Comparison of ENCODE assay signal across 24 cellular contexts in the genomic region with DNA sequence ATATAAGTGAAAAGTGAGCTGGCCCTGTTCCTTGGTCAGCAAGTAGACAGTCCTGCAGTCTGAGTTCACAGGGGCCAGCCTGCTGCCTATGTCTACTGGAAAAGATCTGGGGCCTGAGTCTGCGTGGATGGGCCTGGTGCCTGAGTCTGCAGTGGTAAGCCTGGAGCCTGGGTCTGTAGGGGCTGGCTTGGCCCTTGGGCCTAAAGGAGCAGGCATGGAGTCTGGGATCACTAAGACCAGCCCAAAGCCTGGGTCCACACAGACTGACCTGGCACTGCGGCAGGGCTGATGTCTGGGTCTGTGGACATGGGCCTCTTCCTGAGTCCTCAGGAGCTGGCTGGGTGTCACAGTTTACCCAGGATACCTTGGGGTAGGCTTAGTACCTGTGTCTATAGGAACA.
DNase-seq lines count a peak whose midpoint lies in the region; ATAC-seq and TF ChIP-seq lines count a peak whose summit lies in the region.
"Had no signal": no experiment of that assay in that cellular context is flagged by ENCODE, and none has a peak within 500 bp of the region (broad histone marks: within the 10 kb centered on the region; RNA-seq: fewer than 3 reads in every experiment).

No MANE protein-coding gene starts in this region.

- DNase-seq in Right ventricle myocardium inferior (ENCODE audit: missing footprints) (no peak), left cardiac atrium (no peak), osteoblast (ENCODE audit: insufficient read length, low spot score, missing footprints) (peak; percentile 2), upper lobe of left lung (no peak), prostate gland (ENCODE audit: low spot score) (no peak), NCI-H1092 (lab: John Stamatoyannopoulos, UW) (no peak), HAP-1 (ENCODE audit: low spot score in 2 of 2) (no peak)
- DNase-seq: 8988T; ACHN; BE2C; C1 segment of cervical spinal cord; CD4-positive, alpha-beta memory T cell; CD4-positive, CD25-positive, alpha-beta regulatory T cell; CD8-positive, alpha-beta memory T cell; COR-L47; DMS 273 treated with DMSO at 0.1 percent for 48 hours; DMS153; DMS53; DMS79; DND-41; EL; GDM1 had no signal

- H3K4me2 ChIP-seq in osteoblast (ENCODE audit: insufficient read depth, low read length) = no peak overlapping the region
- H3K4me2 ChIP-seq: BLaER1 had no signal

- H3K36me3 ChIP-seq in osteoblast (ENCODE audit: insufficient read depth, low read length) (no peaks in the 10 kb centered on the region), upper lobe of left lung (no peaks in the 10 kb centered on the region), prostate gland (no peaks in the 10 kb centered on the region), HAP-1 (replicated peaks) (no peaks in the 10 kb centered on the region)
- H3K36me3 ChIP-seq: BE2C, BLaER1 had no signal

- intact Hi-C loops in Right ventricle myocardium inferior (cut with DNase I) (no loop called here), left cardiac atrium (cut with DNase I) (no loop called here), prostate gland (cut with DNase I) (no loop called here)

- H3K27ac ChIP-seq in osteoblast (ENCODE audit: low read depth, low read length) = no peak overlapping the region
- H3K27ac ChIP-seq in upper lobe of left lung = no peak overlapping the region
- no peak overlapping the region for H3K27ac ChIP-seq in prostate gland
- H3K27ac ChIP-seq: BLaER1 had no signal

- TF ChIP-seq POLR2A in upper lobe of left lung (IDR thresholded peaks at IDR 0.05) (no peak), prostate gland (IDR thresholded peaks at IDR 0.05) (no peak)

- in situ Hi-C loops in HAP-1 (cut with MboI; ENCODE audit: low sequenced_read_pairs) = no loop called here

- H2AFZ ChIP-seq in osteoblast (ENCODE audit: low read length) = no peak overlapping the region

- H3K27me3 ChIP-seq in osteoblast (ENCODE audit: insufficient read depth, low read length) (no peaks in the 10 kb centered on the region), upper lobe of left lung (no peaks in the 10 kb centered on the region), prostate gland (replicated peaks; ENCODE audit: insufficient read depth) (no peaks in the 10 kb centered on the region), HAP-1 (ENCODE audit: low read depth) (peaks cover 7% of the 10 kb centered on the region; the same call in 1 of the 2 replicates)
- H3K27me3 ChIP-seq: BE2C, BLaER1 had no signal

- no peaks in the 10 kb centered on the region for H4K20me1 ChIP-seq in osteoblast (ENCODE audit: insufficient read depth, low read length)
- H4K20me1 ChIP-seq: BLaER1 had no signal

- TF ChIP-seq EP300 in upper lobe of left lung (IDR thresholded peaks at IDR 0.05) = no peak

- no peaks in the 10 kb centered on the region for H3K4me1 ChIP-seq in osteoblast (ENCODE audit: insufficient read depth, low read length)
- no peaks in the 10 kb centered on the region for H3K4me1 ChIP-seq in upper lobe of left lung
- no peaks in the 10 kb centered on the region for H3K4me1 ChIP-seq in prostate gland (replicated peaks)
- no peaks in the 10 kb centered on the region for H3K4me1 ChIP-seq in HAP-1
- H3K4me1 ChIP-seq: BE2C had no signal

- 100% methylated on average over 2 of the region's 2 CpGs for WGBS in upper lobe of left lung, 2 donors
- WGBS in prostate gland = 98% methylated on average over 2 of the region's 2 CpGs

- no peak for TF ChIP-seq CTCF in osteoblast (IDR thresholded peaks at IDR 0.05; ENCODE audit: extremely low read depth, low read depth, low read length)
- no peak for TF ChIP-seq CTCF in upper lobe of left lung (IDR thresholded peaks at IDR 0.05)
- TF ChIP-seq CTCF in prostate gland (IDR thresholded peaks at IDR 0.05) = no peak

- H3K4me3 ChIP-seq in osteoblast (ENCODE audit: insufficient read depth, low read length) (no peak overlapping the region), upper lobe of left lung (no peak overlapping the region), prostate gland (no peak overlapping the region), HAP-1 (no peak overlapping the region)
- H3K4me3 ChIP-seq: BLaER1, GM12878 had no signal

- ATAC-seq in Right ventricle myocardium inferior = peak; percentile 28
- ATAC-seq in left cardiac atrium = no peak
- peak; percentile 15 to 17 for ATAC-seq in upper lobe of left lung (ENCODE audit: low FRiP score in 2 of 2)
- ATAC-seq: GM12878 had no signal

- H3K79me2 ChIP-seq in osteoblast (ENCODE audit: insufficient read depth, low read length) = no peaks in the 10 kb centered on the region

- H3K9me3 ChIP-seq in osteoblast (ENCODE audit: low read depth, low read length) = no peaks in the 10 kb centered on the region
- H3K9me3 ChIP-seq in upper lobe of left lung = peaks cover 0 to 7% (median 0%) of the 10 kb centered on the region in 4 donors
- H3K9me3 ChIP-seq in prostate gland = no peaks in the 10 kb centered on the region
- no peaks in the 10 kb centered on the region for H3K9me3 ChIP-seq in HAP-1
- H3K9me3 ChIP-seq: BE2C had no signal

Comparison
In these comparisons a context has a peak if more than half of its experiments do, and no peak if none do; other contexts are left out.
1. ATAC-seq: peak in Right ventricle myocardium inferior (single experiment) and upper lobe of left lung (2 of 2); none in left cardiac atrium (0 of 2).